ENCODE assay signal across 5 cellular contexts in the genomic region with DNA sequence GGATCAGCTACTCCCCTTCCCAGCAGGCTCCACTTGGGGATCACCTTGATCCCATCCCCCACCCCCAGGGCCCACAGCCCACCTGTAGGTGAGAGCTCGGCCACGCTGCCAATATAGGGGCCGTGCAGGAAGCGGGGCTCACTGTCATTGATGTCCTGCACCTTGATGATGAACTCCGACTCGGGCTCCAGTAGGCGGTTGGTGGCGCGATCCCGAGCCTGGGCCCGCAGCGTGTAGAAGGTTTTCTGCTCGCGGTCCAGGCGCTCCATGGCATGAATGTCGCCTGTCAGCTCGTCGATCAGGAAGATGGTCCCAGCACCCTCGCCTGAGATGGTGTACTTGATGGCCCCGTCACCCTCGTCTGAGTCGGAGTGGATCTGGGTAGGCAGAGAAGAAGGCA.
"Had no signal": no experiment of that assay in that cellular context is flagged by ENCODE, and none has a peak within 500 bp of the region (broad histone marks: within the 10 kb centered on the region; RNA-seq: fewer than 3 reads in every experiment).

No MANE protein-coding gene starts in this region.

- FAIRE-seq: HepG2, K562 had no signal

- DNase-seq: IMR-90, KBM-7 had no signal

- H3K27ac ChIP-seq: HL-60 had no signal

- H3K4me3 ChIP-seq: K562 had no signal
